In genomic region chr11:83649468-83649915, GRCh38 we compare ENCODE assay signal across 17 cellular contexts.
"Had no signal": no experiment of that assay in that cellular context is flagged by ENCODE, and none has a peak within 500 bp of the region (broad histone marks: within the 10 kb centered on the region; RNA-seq: fewer than 3 reads in every experiment).

No MANE protein-coding gene starts in this region.

- H3K9me3 Mint-ChIP-seq: stimulated activated effector memory CD8-positive, alpha-beta T cell treated with anti-CD3 and anti-CD28 coated beads, Interleukin-12 subunit alpha, Interleukin-12 subunit beta, amount 100 ng/mL, for 72 hours had no signal

- H3K27ac Mint-ChIP-seq: naive thymus-derived CD8-positive, alpha-beta T cell; stimulated activated effector memory CD8-positive, alpha-beta T cell treated with anti-CD3 and anti-CD28 coated beads, Interleukin-12 subunit alpha, Interleukin-12 subunit beta, amount 100 ng/mL, for 72 hours had no signal

- H3K9me3 ChIP-seq: mucosa of descending colon, prostate gland, spleen, thoracic aorta had no signal

- H3K27me3 ChIP-seq: spleen had no signal

- H3K4me3 ChIP-seq: mucosa of descending colon, prostate gland, spleen, thoracic aorta had no signal

- H3K4me1 ChIP-seq: prostate gland, spleen had no signal

- H3K4me3 Mint-ChIP-seq: naive thymus-derived CD8-positive, alpha-beta T cell; stimulated activated effector memory CD8-positive, alpha-beta T cell treated with anti-CD3 and anti-CD28 coated beads, Interleukin-12 subunit alpha, Interleukin-12 subunit beta, amount 100 ng/mL, for 72 hours had no signal

- H3K4me1 Mint-ChIP-seq: naive thymus-derived CD8-positive, alpha-beta T cell; stimulated activated effector memory CD8-positive, alpha-beta T cell treated with anti-CD3 and anti-CD28 coated beads, Interleukin-12 subunit alpha, Interleukin-12 subunit beta, amount 100 ng/mL, for 72 hours had no signal

- H3K27ac ChIP-seq: prostate gland, spleen, thoracic aorta had no signal

- H3K36me3 ChIP-seq: prostate gland, spleen, thoracic aorta had no signal

- ATAC-seq: left cardiac atrium; mucosa of descending colon; naive thymus-derived CD8-positive, alpha-beta T cell; sciatic nerve; stimulated activated effector memory CD8-positive, alpha-beta T cell treated with anti-CD3 and anti-CD28 coated beads, Interleukin-12 subunit alpha, Interleukin-12 subunit beta, amount 100 ng/mL, for 72 hours had no signal

- DNase-seq: activated CD4-positive, alpha-beta T cell treated with anti-CD3 and anti-CD28 coated beads, Interleukin-2, amount 50 U/mL, for 1 hour; activated CD8-positive, alpha-beta memory T cell treated with anti-CD3 and anti-CD28 coated beads for 24 hours; activated naive CD4-positive, alpha-beta T cell; anterior cingulate cortex; effector memory CD4-positive, alpha-beta T cell; foreskin melanocyte; left cardiac atrium; mammary epithelial cell; mucosa of descending colon; naive thymus-derived CD8-positive, alpha-beta T cell; spleen; stimulated activated CD4-positive, alpha-beta T cell treated with anti-CD3 and anti-CD28 coated beads, Interleukin-1b, Interleukin-23, amount 100 ng/mL, for 48 hours; SW 1271 had no signal

- H3K36me3 Mint-ChIP-seq: naive thymus-derived CD8-positive, alpha-beta T cell; stimulated activated effector memory CD8-positive, alpha-beta T cell treated with anti-CD3 and anti-CD28 coated beads, Interleukin-12 subunit alpha, Interleukin-12 subunit beta, amount 100 ng/mL, for 72 hours had no signal
